ENCODE assay signal across 8 cellular contexts in the genomic region with DNA sequence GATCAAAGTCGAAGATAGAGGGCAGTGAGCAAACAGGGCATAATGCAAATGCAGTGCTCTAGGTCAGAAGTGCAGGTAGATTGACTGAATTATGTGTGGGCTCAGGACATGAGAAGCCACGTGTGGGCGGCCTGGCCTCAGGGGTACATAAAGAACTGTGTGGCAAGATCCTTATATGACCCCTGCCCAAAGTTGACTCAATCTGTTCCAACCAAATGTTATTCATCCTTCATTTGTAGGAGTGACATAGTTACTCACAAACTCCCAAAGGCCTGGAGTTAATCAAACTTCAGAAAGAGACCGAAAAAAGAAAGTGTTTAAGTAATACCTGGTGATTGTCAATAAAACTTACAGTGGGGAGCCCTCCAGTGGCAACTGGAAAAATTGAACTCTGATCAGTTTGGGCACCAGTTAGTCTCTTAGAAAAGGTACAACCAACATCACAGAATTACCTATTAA.
DNase-seq lines count a peak whose midpoint lies in the region; ATAC-seq and TF ChIP-seq lines count a peak whose summit lies in the region.

No MANE protein-coding gene starts in this region.

- DNase-seq in cardiac muscle cell (ENCODE audit: low read depth in 1 of 2, low spot score in 1 of 2): peak; percentile 2 to 68
- DNase-seq in right atrium auricular region (ENCODE audit: low spot score): no peak
- DNase-seq in NAMALWA (ENCODE audit: low spot score): peak; percentile 36
- peak; percentile 58 for DNase-seq in dermis blood vessel endothelial cell
- DNase-seq in osteoblast (ENCODE audit: insufficient read length, low spot score, missing footprints): no peak
- no peak for DNase-seq in activated CD4-positive, CD25-positive, alpha-beta regulatory T cell (lab: John Stamatoyannopoulos, UW)
- no peak for DNase-seq in NCI-H526 treated with DMSO at 0.1 percent for 48 hours (lab: John Stamatoyannopoulos, UW)

- H3K4me3 ChIP-seq in cardiac muscle cell (no peak overlapping the region), right atrium auricular region (no peak overlapping the region), osteoblast (ENCODE audit: insufficient read depth, low read length) (no peak overlapping the region)

- no peaks in the 10 kb centered on the region for H3K79me2 ChIP-seq in osteoblast (ENCODE audit: insufficient read depth, low read length)

- H3K4me1 ChIP-seq in cardiac muscle cell (ENCODE audit: low read depth): no peaks in the 10 kb centered on the region
- no peaks in the 10 kb centered on the region for H3K4me1 ChIP-seq in right atrium auricular region
- H3K4me1 ChIP-seq in osteoblast (ENCODE audit: insufficient read depth, low read length): no peaks in the 10 kb centered on the region

- H3K4me2 ChIP-seq in osteoblast (ENCODE audit: insufficient read depth, low read length): no peak overlapping the region

- H3K27ac ChIP-seq in cardiac muscle cell (no peak overlapping the region), right atrium auricular region (no peak overlapping the region), osteoblast (ENCODE audit: low read depth, low read length) (no peak overlapping the region)

- ATAC-seq in GM21515 (IDR thresholded peaks at IDR 0.05; ENCODE audit: unreplicated experiment): no peak

- no peak overlapping the region for H2AFZ ChIP-seq in osteoblast (ENCODE audit: low read length)

- H3K27me3 ChIP-seq in cardiac muscle cell (no peaks in the 10 kb centered on the region), right atrium auricular region (no peaks in the 10 kb centered on the region), osteoblast (ENCODE audit: insufficient read depth, low read length) (no peaks in the 10 kb centered on the region)

- H3K9me3 ChIP-seq in cardiac muscle cell (ENCODE audit: low read depth): no peaks in the 10 kb centered on the region
- no peaks in the 10 kb centered on the region for H3K9me3 ChIP-seq in right atrium auricular region
- H3K9me3 ChIP-seq in osteoblast (ENCODE audit: low read depth, low read length): no peaks in the 10 kb centered on the region

- H3K36me3 ChIP-seq in cardiac muscle cell (no peaks in the 10 kb centered on the region), right atrium auricular region (no peaks in the 10 kb centered on the region), osteoblast (ENCODE audit: insufficient read depth, low read length) (no peaks in the 10 kb centered on the region)

- TF ChIP-seq CTCF in cardiac muscle cell (IDR thresholded peaks at IDR 0.05; ENCODE audit: low read depth, low read length) (peak; percentile 53), right atrium auricular region (IDR thresholded peaks at IDR 0.05) (peak in 1 of 2 donors; percentile 52), osteoblast (IDR thresholded peaks at IDR 0.05; ENCODE audit: extremely low read depth, low read depth, low read length) (peak; percentile 62)

- H4K20me1 ChIP-seq in osteoblast (ENCODE audit: insufficient read depth, low read length): no peaks in the 10 kb centered on the region

Comparison
In these comparisons a context has a peak if more than half of its experiments do, and no peak if none do; other contexts are left out.
1. DNase-seq: peak in cardiac muscle cell (2 of 2), NAMALWA (single experiment) and dermis blood vessel endothelial cell (single experiment); none in right atrium auricular region (single experiment), osteoblast (single experiment), activated CD4-positive, CD25-positive, alpha-beta regulatory T cell (0 of 4) and NCI-H526 treated with DMSO at 0.1 percent for 48 hours (single experiment).